8 cellular contexts compared by ENCODE assay signal in the genomic region with DNA sequence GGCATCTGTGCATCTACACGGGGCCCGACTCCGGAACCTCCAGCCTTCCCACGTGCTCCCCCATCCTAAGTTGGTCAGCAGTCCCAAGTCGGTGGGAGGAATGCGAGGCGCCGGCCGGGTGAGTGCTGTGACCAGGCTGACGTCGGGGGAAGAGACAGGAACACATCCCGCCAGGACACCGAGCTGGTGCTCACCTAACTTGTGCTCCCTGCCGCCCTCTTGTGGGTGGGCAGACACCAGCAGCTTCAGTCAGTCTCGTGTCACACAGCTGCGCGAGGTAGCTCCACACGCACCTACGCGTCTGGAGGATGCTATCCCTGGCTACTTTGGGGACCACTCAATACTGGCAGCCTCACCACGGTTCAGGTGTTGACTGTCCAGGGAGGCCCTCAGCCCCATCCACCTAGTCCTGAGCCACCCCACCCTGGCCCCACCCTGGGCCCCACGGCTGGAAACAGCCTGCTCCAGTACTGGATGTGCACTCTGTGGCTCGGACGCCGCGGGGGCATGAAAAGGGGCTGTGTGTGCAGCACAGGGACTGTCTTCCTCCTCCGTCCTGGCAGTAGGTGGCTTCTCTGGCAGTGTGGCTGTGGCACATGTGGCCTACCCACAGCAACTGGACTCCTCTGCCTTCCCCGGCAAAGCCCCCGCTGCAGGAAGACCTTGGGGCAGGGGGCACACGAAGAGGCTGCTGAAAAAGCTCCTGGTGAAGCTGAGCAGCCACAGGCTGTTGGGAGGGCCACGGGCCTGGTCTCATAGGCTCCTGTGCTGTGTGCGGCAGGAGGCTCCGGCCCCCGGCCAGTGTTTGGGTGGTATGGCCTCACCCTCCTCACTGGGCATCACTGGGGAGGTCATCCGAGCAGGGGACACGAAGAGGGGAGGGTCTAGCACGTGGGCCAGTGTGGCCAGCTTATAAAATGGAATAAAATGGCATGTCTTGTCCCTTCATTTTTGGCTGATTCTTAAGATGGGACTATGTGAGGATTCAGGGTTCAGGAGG.
A peak's percentile ranks its signal among the peaks of the same experiment; 100 is the strongest.
DNase-seq lines count a peak whose midpoint lies in the region; ATAC-seq and TF ChIP-seq lines count a peak whose summit lies in the region.

No MANE protein-coding gene starts in this region.

- ATAC-seq in HG03354 (IDR thresholded peaks at IDR 0.05; ENCODE audit: poor library complexity, severe bottlenecking, unreplicated experiment), result no peak

- peak; percentile 78 for TF ChIP-seq CTCF in OCI-LY1 (IDR thresholded peaks at IDR 0.05; ENCODE audit: low read length)
- TF ChIP-seq CTCF in foreskin fibroblast (IDR thresholded peaks at IDR 0.05; ENCODE audit: low read depth, low read length), result peak; percentile 52
- TF ChIP-seq CTCF in retinal pigment epithelial cell (conservative IDR thresholded peaks at IDR 0.05; ENCODE audit: low read depth, low read length), result peak; percentile 62

- H3K4me2 ChIP-seq in OCI-LY1 (ENCODE audit: low read length), result no peak overlapping the region

- H3K4me1 ChIP-seq in OCI-LY1 (ENCODE audit: insufficient read depth, low read length, severe bottlenecking), result peaks cover 19% of the 10 kb centered on the region

- H3K27me3 ChIP-seq in OCI-LY1 (ENCODE audit: insufficient read depth, low read length), result no peaks in the 10 kb centered on the region

- H3K79me2 ChIP-seq in OCI-LY1 (ENCODE audit: insufficient read depth, low read length), result no peaks in the 10 kb centered on the region

- no peak overlapping the region for H3K9ac ChIP-seq in OCI-LY1 (ENCODE audit: low read length)

- H2AFZ ChIP-seq in OCI-LY1 (ENCODE audit: low read length), result no peak overlapping the region

- H3K4me3 ChIP-seq in OCI-LY1 (ENCODE audit: low read depth, low read length, poor library complexity, severe bottlenecking), result no peak overlapping the region
- H3K4me3 ChIP-seq in foreskin fibroblast (ENCODE audit: low read depth in 1 of 2, low read length in 2 of 2), result no peak overlapping the region
- H3K4me3 ChIP-seq in retinal pigment epithelial cell (ENCODE audit: low read length), result no peak overlapping the region

- H4K20me1 ChIP-seq in OCI-LY1 (ENCODE audit: insufficient read depth, low read length), result no peaks in the 10 kb centered on the region

- no peaks in the 10 kb centered on the region for H3K36me3 ChIP-seq in OCI-LY1 (ENCODE audit: insufficient read depth, low read length)

- no peaks in the 10 kb centered on the region for H3K9me3 ChIP-seq in OCI-LY1 (ENCODE audit: low read length)

- H3F3A ChIP-seq in OCI-LY1 (ENCODE audit: insufficient read depth, low read length), result no peaks in the 10 kb centered on the region

- H3K27ac ChIP-seq in OCI-LY1 (ENCODE audit: low read depth, low read length, poor library complexity, severe bottlenecking), result no peak overlapping the region

- DNase-seq in NCI-H1417 (lab: John Stamatoyannopoulos, UW) (peak in 2 of 3 experiments; percentile 3 to 8), NCI-H1417 treated with DMSO at 0.1 percent for 48 hours (lab: John Stamatoyannopoulos, UW) (no peak), foreskin fibroblast (peak in 1 of 2 donors; percentile 53), retinal pigment epithelial cell (ENCODE audit: low read depth) (no peak), GOT3 (lab: John Stamatoyannopoulos, UW) (no peak)
- DNase-seq in activated T-cell treated with anti-CD3 and anti-CD28 coated beads, Interleukin-2, amount 50 U/mL, for 48 hours, result peak; percentile 83 to 84

- H3K9me2 ChIP-seq in OCI-LY1 (ENCODE audit: low read depth, low read length), result no peaks in the 10 kb centered on the region

Comparison
In these comparisons a context has a peak if more than half of its experiments do, and no peak if none do; other contexts are left out.
1. DNase-seq: peak in NCI-H1417 (2 of 3) and activated T-cell treated with anti-CD3 and anti-CD28 coated beads, Interleukin-2, amount 50 U/mL, for 48 hours (2 of 2); none in NCI-H1417 treated with DMSO at 0.1 percent for 48 hours (single experiment), retinal pigment epithelial cell (single experiment) and GOT3 (single experiment).
2. Peak in every context shown above with its lines, with median percentiles within 50 percentile points of each other: CTCF ChIP-seq.